8 cellular contexts compared by ENCODE assay signal in the genomic region with DNA sequence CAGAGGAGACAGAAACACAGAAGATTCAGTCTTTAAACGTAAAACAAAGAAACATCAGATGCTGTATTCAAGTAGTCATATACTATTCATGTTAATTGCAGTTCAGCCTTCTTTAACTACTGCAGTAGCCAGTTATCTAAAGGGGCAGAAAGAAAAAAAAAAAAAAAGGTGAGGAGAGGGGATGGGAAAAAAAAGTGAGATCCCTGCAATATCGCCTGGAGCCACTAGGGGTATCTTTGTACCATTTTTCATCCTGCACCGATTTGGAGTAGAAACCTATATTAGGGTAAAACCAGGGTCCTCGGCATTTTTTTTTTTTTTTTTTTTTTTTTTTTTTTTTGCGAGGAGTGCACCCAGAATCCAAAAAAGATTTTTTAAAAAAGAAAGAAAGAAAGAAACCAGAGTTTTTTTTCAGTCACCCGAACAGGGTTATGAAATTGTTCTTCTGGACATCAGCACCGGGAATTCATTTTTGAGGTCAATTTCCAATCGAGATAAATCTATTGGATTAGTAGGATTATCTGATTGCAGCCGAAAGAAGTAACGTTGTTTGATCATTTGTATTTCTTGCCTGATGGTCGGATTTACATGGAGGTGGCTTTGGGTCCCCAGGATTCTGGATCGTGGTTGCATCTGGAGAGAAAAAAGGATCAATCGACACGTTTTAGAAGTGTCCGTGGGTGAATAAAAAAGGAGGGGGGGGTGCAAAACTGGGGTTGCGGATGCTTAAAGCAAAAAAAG.
DNase-seq lines count a peak whose midpoint lies in the region; ATAC-seq, FAIRE-seq and TF ChIP-seq lines count a peak whose summit lies in the region.

No MANE protein-coding gene starts in this region.

- no peaks in the 10 kb centered on the region for H3K27me3 ChIP-seq in Caco-2 (replicated peaks; ENCODE audit: control insufficient read depth, insufficient read depth, low read length)
- peaks cover 53% of the 10 kb centered on the region for H3K27me3 ChIP-seq in RWPE2 (ENCODE audit: insufficient read depth, poor library complexity, severe bottlenecking)
- no peaks in the 10 kb centered on the region for H3K27me3 ChIP-seq in neuron (ENCODE audit: insufficient read depth, low read length)

- H3K9me3 Mint-ChIP-seq in Caco-2 (ENCODE audit: unreplicated experiment) (no peaks in the 10 kb centered on the region), HFFc6 (no peaks in the 10 kb centered on the region)

- no peak for ATAC-seq in RWPE2 (ENCODE audit: low read depth)
- ATAC-seq in GM18517 (IDR thresholded peaks at IDR 0.05; ENCODE audit: unreplicated experiment), result no peak

- H3K9me3 ChIP-seq in Caco-2 (no peaks in the 10 kb centered on the region), RWPE2 (ENCODE audit: severe bottlenecking) (no peaks in the 10 kb centered on the region), neuron (ENCODE audit: low read length) (no peaks in the 10 kb centered on the region)

- no TSS peak for BruUV-seq in Caco-2 (replicated peaks; lab: Mats Ljungman, UMichigan)

- intact Hi-C loops in Caco-2 (cut with micrococcal nuclease; ENCODE audit: unreplicated experiment), result no loop called here

- no peaks in the 10 kb centered on the region for H3K36me3 ChIP-seq in Caco-2 (ENCODE audit: control insufficient read depth, insufficient read depth, low read length)
- H3K36me3 ChIP-seq in RWPE2 (ENCODE audit: low read depth), result no peaks in the 10 kb centered on the region
- no peaks in the 10 kb centered on the region for H3K36me3 ChIP-seq in neuron (ENCODE audit: insufficient read depth, low read length)

- peak in 1 of 2 experiments; percentile 14 for DNase-seq in Caco-2
- DNase-seq in HFFc6, result peak; percentile 56
- no peak for DNase-seq in RWPE2 (ENCODE audit: low spot score)
- DNase-seq in fibroblast of the aortic adventitia (ENCODE audit: low read depth), result peak; percentile 55
- no peak for DNase-seq in GM12892 (ENCODE audit: insufficient read length)
- DNase-seq in effector CD8-positive, alpha-beta T cell (lab: John Stamatoyannopoulos, UW), result no peak

- no peak overlapping the region for H3K27ac Mint-ChIP-seq in Caco-2 (ENCODE audit: unreplicated experiment)
- H3K27ac Mint-ChIP-seq in HFFc6, result peak overlapping the region; percentile 91

- no peaks in the 10 kb centered on the region for H3K36me3 Mint-ChIP-seq in Caco-2 (ENCODE audit: insufficient read depth, unreplicated experiment)
- H3K36me3 Mint-ChIP-seq in HFFc6 (ENCODE audit: low read depth), result no peaks in the 10 kb centered on the region

- H3K4me3 ChIP-seq in Caco-2 (ENCODE audit: low read depth, low read length) (no peak overlapping the region), RWPE2 (ENCODE audit: severe bottlenecking) (no peak overlapping the region), fibroblast of the aortic adventitia (ENCODE audit: low read depth, low read length) (peak overlapping the region; percentile 65), neuron (ENCODE audit: low read length) (peak overlapping the region; percentile 75)

- TF ChIP-seq POLR2A in GM12892 (IDR thresholded peaks at IDR 0.05; ENCODE audit: low read depth, low read length), result no peak

- no peaks in the 10 kb centered on the region for H3K4me1 Mint-ChIP-seq in Caco-2 (ENCODE audit: low read depth, unreplicated experiment)
- H3K4me1 Mint-ChIP-seq in HFFc6 (ENCODE audit: low read depth), result peaks cover 34% of the 10 kb centered on the region

- H3K4me3 Mint-ChIP-seq in Caco-2 (ENCODE audit: unreplicated experiment), result no peak overlapping the region
- peak overlapping the region; percentile 96 for H3K4me3 Mint-ChIP-seq in HFFc6

- CTCF ChIA-PET in Caco-2 (lab: Charles Lee), result no interaction called here

- POLR2A ChIA-PET in Caco-2 (lab: Charles Lee), result no interaction called here

- H3K27ac ChIP-seq in RWPE2 (ENCODE audit: poor library complexity, severe bottlenecking), result no peak overlapping the region

- TF ChIP-seq CTCF in Caco-2 (IDR thresholded peaks at IDR 0.05; ENCODE audit: insufficient read depth in 1 of 2, low read depth in 1 of 2, low read length in 1 of 2, severe bottlenecking in 1 of 2, unreplicated experiment in 1 of 2) (peak; percentile 27 to 35), HFFc6 (IDR thresholded peaks at IDR 0.05) (peak; percentile 86), RWPE2 (IDR thresholded peaks at IDR 0.05; ENCODE audit: poor library complexity, severe bottlenecking) (peak; percentile 40), fibroblast of the aortic adventitia (IDR thresholded peaks at IDR 0.05; ENCODE audit: insufficient read depth, low read length) (peak; percentile 82)

- H3K4me1 ChIP-seq in Caco-2 (no peaks in the 10 kb centered on the region), RWPE2 (ENCODE audit: insufficient read depth, poor library complexity, severe bottlenecking) (no peaks in the 10 kb centered on the region), neuron (ENCODE audit: insufficient read depth, low read length) (peaks cover 22% of the 10 kb centered on the region)

- no peak for FAIRE-seq in GM12892 (lab: Jason Lieb, UNC)

- H3K27me3 Mint-ChIP-seq in Caco-2 (ENCODE audit: insufficient read depth, unreplicated experiment), result no peaks in the 10 kb centered on the region
- H3K27me3 Mint-ChIP-seq in HFFc6 (ENCODE audit: insufficient read depth), result no peaks in the 10 kb centered on the region

- peak overlapping the region; percentile 94 for H2AFZ ChIP-seq in neuron (ENCODE audit: low read depth, low read length)

Comparison
In these comparisons a context has a peak if more than half of its experiments do, and no peak if none do; other contexts are left out.
1. DNase-seq: peak in HFFc6 (single experiment) and fibroblast of the aortic adventitia (single experiment); none in RWPE2 (single experiment), GM12892 (single experiment) and effector CD8-positive, alpha-beta T cell (single experiment).
2. H3K4me3 ChIP-seq: peak in fibroblast of the aortic adventitia (single experiment) and neuron (single experiment); none in Caco-2 (single experiment) and RWPE2 (single experiment).
3. CTCF ChIP-seq: peak in every context shown above with its lines; median percentile 86 in HFFc6; 82 in fibroblast of the aortic adventitia; 40 in RWPE2; 31 in Caco-2.